In the genomic region with DNA sequence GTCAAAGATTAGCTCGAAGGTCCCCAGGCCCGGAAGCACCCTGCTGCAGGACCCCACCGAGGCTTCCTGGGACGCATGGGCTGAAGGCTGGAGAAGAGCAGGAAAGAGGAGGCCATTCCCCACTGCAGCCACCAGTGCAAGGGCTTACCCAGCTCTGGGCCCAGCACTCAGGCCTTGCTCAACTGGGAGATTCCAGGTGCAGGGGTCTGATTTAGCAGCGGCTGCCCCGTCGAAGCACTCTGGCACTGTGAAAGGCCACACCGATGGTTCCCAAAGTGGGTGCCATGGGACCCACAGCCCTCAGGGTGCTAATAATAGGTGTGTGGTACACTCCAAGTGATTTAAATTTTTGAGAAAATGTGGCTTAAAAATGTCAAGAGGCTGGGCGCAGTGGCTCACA, we compare ENCODE assay signal across 14 cellular contexts.
DNase-seq lines count a peak whose midpoint lies in the region; ATAC-seq and TF ChIP-seq lines count a peak whose summit lies in the region.
"Had no signal": no experiment of that assay in that cellular context is flagged by ENCODE, and none has a peak within 500 bp of the region (broad histone marks: within the 10 kb centered on the region; RNA-seq: fewer than 3 reads in every experiment).

No MANE protein-coding gene starts in this region.

- no peak for TF ChIP-seq POLR2A in suprapubic skin (IDR thresholded peaks at IDR 0.05)

- no peaks in the 10 kb centered on the region for H3K36me3 ChIP-seq in BLaER1 treated with 17β-estradiol and CSF1 and Interleukin-3, amounts not matched to agents 10 nM and 100 nM
- H3K36me3 ChIP-seq in neural cell (ENCODE audit: insufficient read depth, low read length) (no peaks in the 10 kb centered on the region), suprapubic skin (no peaks in the 10 kb centered on the region)

- no peaks in the 10 kb centered on the region for H3K27me3 Mint-ChIP-seq in WTC11 (ENCODE audit: low read depth)

- H3K4me2 ChIP-seq in BLaER1 treated with 17β-estradiol and CSF1 and Interleukin-3, amounts not matched to agents 10 nM and 100 nM, result peak overlapping the region; percentile 71 to 96 (median 86)
- no peak overlapping the region for H3K4me2 ChIP-seq in neural cell (ENCODE audit: low read length)

- H2AFZ ChIP-seq in neural cell (ENCODE audit: low read depth, low read length), result no peak overlapping the region

- H3F3A ChIP-seq in neural cell (ENCODE audit: insufficient read depth, low read length, poor library complexity, severe bottlenecking), result no peaks in the 10 kb centered on the region

- TF ChIP-seq CTCF in WTC11 (IDR thresholded peaks at IDR 0.05) (no peak), neural cell (IDR thresholded peaks at IDR 0.05; ENCODE audit: poor library complexity, severe bottlenecking) (no peak), suprapubic skin (IDR thresholded peaks at IDR 0.05) (no peak)

- no peak overlapping the region for H3K27ac Mint-ChIP-seq in WTC11

- no peak for TF ChIP-seq EP300 in neural cell (conservative IDR thresholded peaks at IDR 0.05; ENCODE audit: poor library complexity, severe bottlenecking)
- TF ChIP-seq EP300 in suprapubic skin (IDR thresholded peaks at IDR 0.05), result no peak

- ATAC-seq in WTC11, result no peak

- no peaks in the 10 kb centered on the region for H3K36me3 Mint-ChIP-seq in WTC11

- H3K4me3 ChIP-seq in BLaER1 treated with 17β-estradiol and CSF1 and Interleukin-3, amounts not matched to agents 10 nM and 100 nM, result no peak overlapping the region
- H3K4me3 ChIP-seq in neural cell (ENCODE audit: low read length), result no peak overlapping the region
- no peak overlapping the region for H3K4me3 ChIP-seq in suprapubic skin

- peak overlapping the region in 10 of 11 experiments; percentile 2 to 79 (median 49); a peak in 13 of 22 replicates for H3K9ac ChIP-seq in BLaER1 treated with 17β-estradiol and CSF1 and Interleukin-3, amounts not matched to agents 10 nM and 100 nM
- H3K9ac ChIP-seq in neural cell (ENCODE audit: low read length), result peak overlapping the region; percentile 35

- peaks cover 0 to 3% (median under 1%) of the 10 kb centered on the region in 11 experiments; a peak in 6 of 22 replicates for H3K9me3 ChIP-seq in BLaER1 treated with 17β-estradiol and CSF1 and Interleukin-3, amounts not matched to agents 10 nM and 100 nM (replicated peaks in 1 of 11)
- no peaks in the 10 kb centered on the region for H3K9me3 ChIP-seq in neural cell (ENCODE audit: low read length)
- H3K9me3 ChIP-seq in suprapubic skin, result no peaks in the 10 kb centered on the region

- no peaks in the 10 kb centered on the region for H3K9me3 Mint-ChIP-seq in WTC11

- no peaks in the 10 kb centered on the region for H3K9me2 ChIP-seq in neural cell (ENCODE audit: insufficient read depth, low read length)

- no peak overlapping the region for H3K4me3 Mint-ChIP-seq in WTC11

- no peaks in the 10 kb centered on the region for H3K27me3 ChIP-seq in BLaER1 treated with 17β-estradiol and CSF1 and Interleukin-3, amounts not matched to agents 10 nM and 100 nM
- H3K27me3 ChIP-seq in neural cell (ENCODE audit: insufficient read depth, low read depth, low read length) (no peaks in the 10 kb centered on the region), suprapubic skin (no peaks in the 10 kb centered on the region)

- H3K4me1 Mint-ChIP-seq in WTC11, result no peaks in the 10 kb centered on the region

- peaks cover 91 to 100% (median 92%) of the 10 kb centered on the region in 10 experiments for H3K4me1 ChIP-seq in BLaER1 treated with 17β-estradiol and CSF1 and Interleukin-3, amounts not matched to agents 10 nM and 100 nM
- H3K4me1 ChIP-seq in suprapubic skin, result no peaks in the 10 kb centered on the region

- H3K27ac ChIP-seq in BLaER1 treated with 17β-estradiol and CSF1 and Interleukin-3, amounts not matched to agents 10 nM and 100 nM, result peak overlapping the region in 10 of 11 experiments; percentile 78 to 95 (median 90); a peak in 19 of 22 replicates
- H3K27ac ChIP-seq in neural cell (ENCODE audit: low read length) (peak overlapping the region; percentile 61), suprapubic skin (no peak overlapping the region)

- 92% methylated on average over 9 of the region's 9 CpGs for WGBS in suprapubic skin

- peak; percentile 4 for DNase-seq in WTC11 (ENCODE audit: low spot score)
- DNase-seq in suprapubic skin (ENCODE audit: low spot score in 2 of 2), result peak; percentile 41 to 48
- DNase-seq in DMS114 treated with DMSO at 0.1 percent for 48 hours (lab: John Stamatoyannopoulos, UW; ENCODE audit: unreplicated experiment), result no peak
- DNase-seq in cerebellar nuclear complex (lab: John Stamatoyannopoulos, UW), result no peak
- DNase-seq in NCI-H69 (lab: John Stamatoyannopoulos, UW), result no peak
- DNase-seq: COR-L47; DMS 273 treated with DMSO at 0.1 percent for 48 hours; KG1; NCI-H1694 treated with DMSO at 0.1 percent for 48 hours; NCI-H748 treated with DMSO at 0.1 percent for 48 hours; NK-92 treated with Interleukin-12 subunit alpha and Interleukin-12 subunit beta, amount 100 ng/mL, for 24 hours; SHP77 treated with DMSO at 0.1 percent for 48 hours had no signal

- no peak for TF ChIP-seq RAD21 in neural cell (conservative IDR thresholded peaks at IDR 0.05)

- POLR2A ChIA-PET in WTC11 (lab: Charles Lee), result no interaction called here

- CTCF ChIA-PET in WTC11 (lab: Charles Lee), result interaction anchor here (1.3 kb wide), 1 partner anchor 101 kb away, joined by 3 read pairs; no protein-coding TSS in a partner anchor

- H4K20me1 ChIP-seq in BLaER1 treated with 17β-estradiol and CSF1 and Interleukin-3, amounts not matched to agents 10 nM and 100 nM, result no peaks in the 10 kb centered on the region
- H4K20me1 ChIP-seq in neural cell (ENCODE audit: insufficient read depth), result no peaks in the 10 kb centered on the region

- no peaks in the 10 kb centered on the region for H3K79me2 ChIP-seq in neural cell (replicated peaks; ENCODE audit: insufficient read depth, low read length)

TF ChIP-seq in WTC11, 78 proteins besides CTCF, POLR2A, EP300 and RAD21:
- TF ChIP-seq ZNF671 (CRISPR knock-in tag; IDR thresholded peaks at IDR 0.05) (no peak), ETV6 (CRISPR knock-in tag; IDR thresholded peaks at IDR 0.05) (no peak), JAZF1 (CRISPR knock-in tag; IDR thresholded peaks at IDR 0.05) (no peak)

TF ChIP-seq in neural cell, 6 proteins besides CTCF, POLR2A, EP300 and RAD21:
- TF ChIP-seq SMC3 (conservative IDR thresholded peaks at IDR 0.05; ENCODE audit: poor library complexity) (no peak), EZH2 (IDR thresholded peaks at IDR 0.05; ENCODE audit: borderline replicate concordance, insufficient read depth, low read length, poor library complexity, severe bottlenecking) (no peak), MXI1 (conservative IDR thresholded peaks at IDR 0.05; ENCODE audit: poor library complexity, severe bottlenecking) (no peak), POLR2AphosphoS5 (IDR thresholded peaks at IDR 0.05) (no peak)

Comparison
In these comparisons a context has a peak if more than half of its experiments do, and no peak if none do; other contexts are left out.
1. DNase-seq: peak in WTC11 (single experiment) and suprapubic skin (2 of 2); none in DMS114 treated with DMSO at 0.1 percent for 48 hours (single experiment), cerebellar nuclear complex (0 of 2) and NCI-H69 (single experiment).